ENCODE assay signal across 1 cellular context in the genomic region with DNA sequence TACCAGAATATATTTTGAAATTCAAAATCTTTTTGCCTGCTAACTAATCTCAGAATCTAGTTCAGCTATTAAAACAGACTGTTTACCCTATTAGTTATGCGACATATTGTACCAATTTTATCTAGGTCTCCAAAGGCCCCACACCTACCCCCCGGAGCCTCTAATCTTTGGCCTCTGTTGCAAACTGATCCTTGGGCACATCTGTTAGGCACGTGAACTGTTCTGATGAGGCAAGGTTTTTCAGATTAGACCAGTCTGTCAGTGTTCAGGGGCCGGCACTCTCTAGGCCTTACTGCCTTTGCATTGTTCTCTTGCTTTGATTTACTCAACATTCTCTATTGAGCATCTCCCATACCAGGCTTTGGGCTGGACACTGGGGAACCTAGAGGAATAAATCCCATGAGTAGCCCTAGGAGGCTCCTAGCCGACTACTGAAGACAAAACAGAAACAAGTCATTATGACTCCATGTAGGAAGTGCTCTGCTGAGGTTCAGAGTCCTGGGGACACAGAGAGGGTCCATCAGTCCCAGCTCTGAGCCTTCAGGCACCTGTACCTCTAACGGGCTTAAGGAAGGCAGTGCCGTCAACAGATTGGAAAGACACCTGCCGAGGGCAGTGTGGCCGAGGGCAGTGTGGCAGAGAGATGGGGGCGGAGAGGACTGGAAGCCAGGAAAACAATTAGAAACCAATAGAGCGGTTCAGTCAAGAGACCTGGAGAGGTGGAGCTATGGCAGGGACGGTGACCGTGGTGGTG.
A peak's percentile ranks its signal among the peaks of the same experiment; 100 is the strongest.
TF ChIP-seq lines count a peak whose summit lies in the region.

No MANE protein-coding gene starts in this region.

TF ChIP-seq in HepG2, 621 proteins besides CTCF, POLR2A, EP300 and RAD21 (continued from another document and continues in another):
- TF ChIP-seq, protein P1, sequence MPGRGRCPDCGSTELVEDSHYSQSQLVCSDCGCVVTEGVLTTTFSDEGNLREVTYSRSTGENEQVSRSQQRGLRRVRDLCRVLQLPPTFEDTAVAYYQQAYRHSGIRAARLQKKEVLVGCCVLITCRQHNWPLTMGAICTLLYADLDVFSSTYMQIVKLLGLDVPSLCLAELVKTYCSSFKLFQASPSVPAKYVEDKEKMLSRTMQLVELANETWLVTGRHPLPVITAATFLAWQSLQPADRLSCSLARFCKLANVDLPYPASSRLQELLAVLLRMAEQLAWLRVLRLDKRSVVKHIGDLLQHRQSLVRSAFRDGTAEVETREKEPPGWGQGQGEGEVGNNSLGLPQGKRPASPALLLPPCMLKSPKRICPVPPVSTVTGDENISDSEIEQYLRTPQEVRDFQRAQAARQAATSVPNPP (CRISPR knock-in tag; IDR thresholded peaks at IDR 0.05), result no peak
- TF ChIP-seq ZNF850 (CRISPR knock-in tag; conservative IDR thresholded peaks at IDR 0.05), result no peak
- peak; percentile 60; the same call in 1 of the 2 replicates for TF ChIP-seq NR2F2 (IDR thresholded peaks at IDR 0.05; ENCODE audit: borderline replicate concordance, low read depth)
- TF ChIP-seq IRF2 (CRISPR knock-in tag; IDR thresholded peaks at IDR 0.05), result peak; percentile 68
- TF ChIP-seq STAT5B (CRISPR knock-in tag; IDR thresholded peaks at IDR 0.05), result no peak
- peak; percentile 51; the same call in 1 of the 2 replicates for TF ChIP-seq ERF (CRISPR knock-in tag; IDR thresholded peaks at IDR 0.05)
- peak; percentile 66; the same call in 1 of the 2 replicates for TF ChIP-seq RARA (CRISPR knock-in tag; IDR thresholded peaks at IDR 0.05)
- TF ChIP-seq FOXA1 (IDR thresholded peaks at IDR 0.05), result no peak
- TF ChIP-seq FOXA1 (CRISPR knock-in tag; IDR thresholded peaks at IDR 0.05), result no peak
- TF ChIP-seq ZNF740 (CRISPR knock-in tag; IDR thresholded peaks at IDR 0.05), result no peak
- TF ChIP-seq ZBTB33 (CRISPR knock-in tag; IDR thresholded peaks at IDR 0.05), result 0 out of 2 replicates have a peak, but pooled peaks have one; percentile 48
- peak; percentile 97 for TF ChIP-seq SIX1 (CRISPR knock-in tag; IDR thresholded peaks at IDR 0.05; ENCODE audit: borderline replicate concordance)
- peak; percentile 80; the same call in 1 of the 2 replicates for TF ChIP-seq ZNF580 (CRISPR knock-in tag; IDR thresholded peaks at IDR 0.05; ENCODE audit: borderline replicate concordance, low read depth)
- no peak for TF ChIP-seq RBFOX2 (IDR thresholded peaks at IDR 0.05; ENCODE audit: low read depth, low read length)
- TF ChIP-seq SETDB1 (CRISPR knock-in tag; IDR thresholded peaks at IDR 0.05; ENCODE audit: borderline replicate concordance), result no peak
- TF ChIP-seq CCAR2 (optimal IDR thresholded peaks at IDR 0.05; ENCODE audit: low read depth, low read length), result no peak
- TF ChIP-seq ZFP82 (CRISPR knock-in tag; IDR thresholded peaks at IDR 0.05; ENCODE audit: borderline replicate concordance), result no peak
- no peak for TF ChIP-seq ZNF567 (CRISPR knock-in tag; IDR thresholded peaks at IDR 0.05; ENCODE audit: borderline replicate concordance)
- TF ChIP-seq ZSCAN31 (CRISPR knock-in tag; IDR thresholded peaks at IDR 0.05; ENCODE audit: low read depth), result no peak
- no peak for TF ChIP-seq SMARCC2 (IDR thresholded peaks at IDR 0.05)
- TF ChIP-seq XBP1 (CRISPR knock-in tag; IDR thresholded peaks at IDR 0.05), result no peak
- no peak for TF ChIP-seq GMEB1 (CRISPR knock-in tag; IDR thresholded peaks at IDR 0.05; ENCODE audit: borderline replicate concordance)
- TF ChIP-seq ZNF343 (CRISPR knock-in tag; IDR thresholded peaks at IDR 0.05), result no peak
- no peak for TF ChIP-seq ZNF766 (CRISPR knock-in tag; IDR thresholded peaks at IDR 0.05; ENCODE audit: borderline replicate concordance)
- peak; percentile 51; the same call in 1 of the 2 replicates for TF ChIP-seq DMAP1 (CRISPR knock-in tag; IDR thresholded peaks at IDR 0.05)
- TF ChIP-seq ZBTB37 (CRISPR knock-in tag; IDR thresholded peaks at IDR 0.05), result no peak
- TF ChIP-seq ZNF597 (CRISPR knock-in tag; IDR thresholded peaks at IDR 0.05), result no peak
- peak; percentile 53; the same call in 1 of the 2 replicates for TF ChIP-seq ZNF598 (CRISPR knock-in tag; IDR thresholded peaks at IDR 0.05; ENCODE audit: borderline replicate concordance)
- no peak for TF ChIP-seq ZNF780A (CRISPR knock-in tag; IDR thresholded peaks at IDR 0.05)
- no peak for TF ChIP-seq ZNF143 (CRISPR knock-in tag; IDR thresholded peaks at IDR 0.05)
- no peak for TF ChIP-seq ZNF30 (CRISPR knock-in tag; IDR thresholded peaks at IDR 0.05)
- no peak for TF ChIP-seq ZBTB44 (CRISPR knock-in tag; IDR thresholded peaks at IDR 0.05)
- TF ChIP-seq TOE1 (CRISPR knock-in tag; IDR thresholded peaks at IDR 0.05), result no peak
- 0 out of 2 replicates have a peak, but pooled peaks have one; percentile 72 for TF ChIP-seq ZNF33A (CRISPR knock-in tag; IDR thresholded peaks at IDR 0.05; ENCODE audit: borderline replicate concordance)
- TF ChIP-seq ZNF207 (IDR thresholded peaks at IDR 0.05; ENCODE audit: borderline replicate concordance), result no peak
- no peak for TF ChIP-seq SP4 (CRISPR knock-in tag; IDR thresholded peaks at IDR 0.05)
- no peak for TF ChIP-seq ZSCAN20 (CRISPR knock-in tag; IDR thresholded peaks at IDR 0.05; ENCODE audit: borderline replicate concordance)
- peak; percentile 75 for TF ChIP-seq KDM6A (CRISPR knock-in tag; IDR thresholded peaks at IDR 0.05; ENCODE audit: low read depth)
- TF ChIP-seq ZEB1 (IDR thresholded peaks at IDR 0.05; ENCODE audit: insufficient replicate concordance, low read depth), result peak; percentile 54
- no peak for TF ChIP-seq ZNF230 (CRISPR knock-in tag; IDR thresholded peaks at IDR 0.05)
- 0 out of 2 replicates have a peak, but pooled peaks have one; percentile 68 for TF ChIP-seq CHD4 (IDR thresholded peaks at IDR 0.05; ENCODE audit: borderline replicate concordance, low read length)
- TF ChIP-seq SKIL (CRISPR knock-in tag; IDR thresholded peaks at IDR 0.05; ENCODE audit: borderline replicate concordance), result no peak
- no peak for TF ChIP-seq ZNF784 (CRISPR knock-in tag; IDR thresholded peaks at IDR 0.05; ENCODE audit: borderline replicate concordance)
- TF ChIP-seq ZNF761 (CRISPR knock-in tag; conservative IDR thresholded peaks at IDR 0.05), result no peak
- no peak for TF ChIP-seq KMT2B (CRISPR knock-in tag; IDR thresholded peaks at IDR 0.05)
- TF ChIP-seq ZFP36 (IDR thresholded peaks at IDR 0.05; ENCODE audit: borderline replicate concordance, low read depth, low read length, partially characterized antibody), result no peak
- TF ChIP-seq CHD2 (IDR thresholded peaks at IDR 0.05; ENCODE audit: low read depth, low read length), result no peak
